In the genomic region with DNA sequence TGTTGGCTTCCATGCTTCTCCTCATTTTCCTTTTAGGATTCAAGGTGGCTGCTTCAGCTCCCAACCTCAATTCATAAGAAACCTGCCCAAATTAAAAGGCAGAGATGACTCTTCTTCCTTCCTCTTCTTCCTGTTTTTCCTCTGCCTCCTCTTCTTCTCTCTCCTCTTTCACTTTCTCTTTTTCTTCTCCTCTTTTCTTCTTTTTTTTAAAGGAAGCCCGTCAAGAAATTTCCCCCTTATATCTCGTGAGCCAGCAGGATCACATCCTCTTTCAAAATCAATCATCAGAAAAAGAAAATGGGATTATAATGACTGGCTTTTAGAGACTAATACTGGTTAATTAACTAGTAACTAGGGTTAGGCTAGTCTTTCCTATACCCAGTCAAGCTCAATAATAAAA, we compare ENCODE assay signal across 1 cellular context.
TF ChIP-seq lines count a peak whose summit lies in the region.

No MANE protein-coding gene starts in this region.

TF ChIP-seq in SK-N-SH, 30 proteins besides CTCF, POLR2A, EP300 and RAD21 (continued from another document):
- TF ChIP-seq, protein P1, sequence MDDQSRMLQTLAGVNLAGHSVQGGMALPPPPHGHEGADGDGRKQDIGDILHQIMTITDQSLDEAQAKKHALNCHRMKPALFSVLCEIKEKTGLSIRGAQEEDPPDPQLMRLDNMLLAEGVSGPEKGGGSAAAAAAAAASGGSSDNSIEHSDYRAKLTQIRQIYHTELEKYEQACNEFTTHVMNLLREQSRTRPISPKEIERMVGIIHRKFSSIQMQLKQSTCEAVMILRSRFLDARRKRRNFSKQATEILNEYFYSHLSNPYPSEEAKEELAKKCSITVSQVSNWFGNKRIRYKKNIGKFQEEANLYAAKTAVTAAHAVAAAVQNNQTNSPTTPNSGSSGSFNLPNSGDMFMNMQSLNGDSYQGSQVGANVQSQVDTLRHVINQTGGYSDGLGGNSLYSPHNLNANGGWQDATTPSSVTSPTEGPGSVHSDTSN (IDR thresholded peaks at IDR 0.05): no peak
- TF ChIP-seq GATA2 (CRISPR knock-in tag; IDR thresholded peaks at IDR 0.05): no peak
- TF ChIP-seq RFX5 (IDR thresholded peaks at IDR 0.05; ENCODE audit: low read length): no peak
- no peak for TF ChIP-seq JUND (IDR thresholded peaks at IDR 0.05)
- no peak for TF ChIP-seq NRF1 (IDR thresholded peaks at IDR 0.05; ENCODE audit: low read depth, low read length)
- no peak for TF ChIP-seq POLR2AphosphoS5 (IDR thresholded peaks at IDR 0.05; ENCODE audit: low read depth, low read length)
- TF ChIP-seq TAF1 (IDR thresholded peaks at IDR 0.05; ENCODE audit: borderline replicate concordance, low read depth, low read length): no peak
- TF ChIP-seq CHD2 (IDR thresholded peaks at IDR 0.05; ENCODE audit: low read length, partially characterized antibody): no peak
TF ChIP-seq in SK-N-SH: peak in this region for 0.
